In the genomic region with DNA sequence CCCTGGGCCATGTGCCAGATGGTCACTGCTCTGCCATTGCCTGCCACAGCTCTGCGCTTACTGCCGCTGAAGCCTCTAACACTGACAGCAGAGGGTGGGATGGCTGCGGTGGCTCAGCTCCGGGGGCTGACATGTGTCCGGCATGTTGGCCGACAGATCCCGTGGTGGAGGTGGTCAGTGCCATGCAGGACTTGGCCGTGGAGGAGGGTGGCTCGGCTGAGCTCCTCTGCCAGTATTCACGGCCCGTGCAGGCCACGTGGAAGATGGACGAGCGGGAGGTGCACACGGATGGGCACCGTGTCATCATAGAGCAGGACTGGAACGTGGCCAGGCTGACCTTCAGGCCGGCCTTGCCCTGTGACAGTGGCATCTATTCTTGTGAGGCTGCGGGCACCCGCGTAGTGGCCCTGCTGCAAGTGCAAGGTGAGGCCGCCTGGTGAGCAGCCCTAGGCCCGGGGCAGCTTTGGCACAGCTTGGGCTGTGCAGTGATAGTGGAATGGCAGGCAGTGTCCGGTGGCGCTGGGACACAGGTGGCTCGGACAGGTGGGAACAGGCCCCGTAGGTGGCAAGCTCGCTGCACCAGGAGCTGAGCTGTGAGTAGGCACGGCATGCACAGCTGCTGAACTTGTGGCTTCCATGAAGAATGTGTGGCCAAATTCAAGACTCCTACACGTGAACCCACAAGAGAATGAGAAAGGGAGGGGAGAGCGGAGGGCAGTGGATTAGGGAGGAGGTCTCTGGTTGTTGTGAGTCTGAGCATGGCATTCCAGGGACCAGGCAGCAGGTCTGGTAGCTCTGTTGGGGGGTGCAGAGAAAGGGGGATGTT, we compare ENCODE assay signal across 1 cellular context.
TF ChIP-seq lines count a peak whose summit lies in the region.

No MANE protein-coding gene starts in this region.

TF ChIP-seq in HepG2, 621 proteins besides CTCF, POLR2A, EP300 and RAD21 (continued from another document):
- no peak for TF ChIP-seq ZNF350 (CRISPR knock-in tag; IDR thresholded peaks at IDR 0.05; ENCODE audit: borderline replicate concordance, low read depth)
- TF ChIP-seq DR1 (CRISPR knock-in tag; IDR thresholded peaks at IDR 0.05) = no peak
- no peak for TF ChIP-seq TSC22D2 (CRISPR knock-in tag; IDR thresholded peaks at IDR 0.05; ENCODE audit: borderline replicate concordance)
- TF ChIP-seq ZNF839 (CRISPR knock-in tag; IDR thresholded peaks at IDR 0.05; ENCODE audit: borderline replicate concordance) = no peak
- no peak for TF ChIP-seq ZSCAN12 (CRISPR knock-in tag; IDR thresholded peaks at IDR 0.05)
- TF ChIP-seq PLRG1 (conservative IDR thresholded peaks at IDR 0.05) = no peak
- TF ChIP-seq, protein P1, sequence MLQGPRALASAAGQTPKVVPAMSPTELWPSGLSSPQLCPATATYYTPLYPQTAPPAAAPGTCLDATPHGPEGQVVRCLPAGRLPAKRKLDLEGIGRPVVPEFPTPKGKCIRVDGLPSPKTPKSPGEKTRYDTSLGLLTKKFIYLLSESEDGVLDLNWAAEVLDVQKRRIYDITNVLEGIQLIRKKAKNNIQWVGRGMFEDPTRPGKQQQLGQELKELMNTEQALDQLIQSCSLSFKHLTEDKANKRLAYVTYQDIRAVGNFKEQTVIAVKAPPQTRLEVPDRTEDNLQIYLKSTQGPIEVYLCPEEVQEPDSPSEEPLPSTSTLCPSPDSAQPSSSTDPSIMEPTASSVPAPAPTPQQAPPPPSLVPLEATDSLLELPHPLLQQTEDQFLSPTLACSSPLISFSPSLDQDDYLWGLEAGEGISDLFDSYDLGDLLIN (CRISPR knock-in tag; IDR thresholded peaks at IDR 0.05; ENCODE audit: borderline replicate concordance) = no peak
- TF ChIP-seq FOXK2 (IDR thresholded peaks at IDR 0.05) = no peak
- TF ChIP-seq NAIF1 (CRISPR knock-in tag; IDR thresholded peaks at IDR 0.05; ENCODE audit: borderline replicate concordance) = no peak
- no peak for TF ChIP-seq ZFP90 (CRISPR knock-in tag; IDR thresholded peaks at IDR 0.05; ENCODE audit: borderline replicate concordance)
- TF ChIP-seq MLX (CRISPR knock-in tag; IDR thresholded peaks at IDR 0.05) = no peak
